ENCODE assay signal across 17 cellular contexts in genomic region chr7:118252087-118252486, GRCh38. TPM values are rescaled to one million over a fixed set of nuclear protein-coding genes. Genes with fewer than 3 reads are reported as not detected.
DNase-seq lines count a peak whose midpoint lies in the region; ATAC-seq and TF ChIP-seq lines count a peak whose summit lies in the region.
"Had no signal": no experiment of that assay in that cellular context is flagged by ENCODE, and none has a peak within 500 bp of the region (broad histone marks: within the 10 kb centered on the region; RNA-seq: fewer than 3 reads in every experiment).

No MANE protein-coding gene starts in this region.

- TF ChIP-seq CTCF in VCaP (conservative IDR thresholded peaks at IDR 0.05) (no peak), transverse colon (IDR thresholded peaks at IDR 0.05) (no peak)

- no peak for DNase-seq in transverse colon
- DNase-seq in effector memory CD8-positive, alpha-beta T cell, result no peak
- no peak for DNase-seq in NCI-H226
- DNase-seq: DMS 273 treated with DMSO at 0.1 percent for 48 hours, GF-D8, NCI-H1436, NCI-H2029, NCI-H524, SW 1271 had no signal

- H3K4me3 Mint-ChIP-seq in effector memory CD8-positive, alpha-beta T cell, result no peak overlapping the region
- H3K4me3 Mint-ChIP-seq: GM23338 had no signal

- H3K9me3 ChIP-seq in transverse colon, result no peaks in the 10 kb centered on the region

- in situ Hi-C loops in transverse colon (cut with MboI; ENCODE audit: low pct_ligation_motif_present in 1 of 4, low pct_unique_long_range_greater_than_20kb in 1 of 4, low sequenced_read_pairs in 3 of 4), result no loop called here

- no peaks in the 10 kb centered on the region for H3K27me3 ChIP-seq in transverse colon

- no peak for TF ChIP-seq POLR2A in transverse colon (IDR thresholded peaks at IDR 0.05)

- intact Hi-C loops in transverse colon (cut with DNase I; ENCODE audit: low total_unique reads), result no loop called here

- no peaks in the 10 kb centered on the region for H3K36me3 Mint-ChIP-seq in effector memory CD8-positive, alpha-beta T cell (ENCODE audit: insufficient read depth)

- no peaks in the 10 kb centered on the region for H3K4me1 ChIP-seq in transverse colon

- TF ChIP-seq EP300 in transverse colon (IDR thresholded peaks at IDR 0.05; ENCODE audit: low read depth), result no peak

- no peaks in the 10 kb centered on the region for H3K9me3 Mint-ChIP-seq in effector memory CD8-positive, alpha-beta T cell
- H3K9me3 Mint-ChIP-seq: GM23338 had no signal

- peaks cover 9 to 17% of the 10 kb centered on the region in 2 donors for H3K27me3 Mint-ChIP-seq in effector memory CD8-positive, alpha-beta T cell

- no peaks in the 10 kb centered on the region for H3K4me1 Mint-ChIP-seq in effector memory CD8-positive, alpha-beta T cell (ENCODE audit: low read depth in 2 of 2)

- H3K27ac ChIP-seq in VCaP (peak overlapping the region; percentile 72), transverse colon (no peak overlapping the region)
- H3K27ac ChIP-seq: C4-2B, KMS-11 had no signal

- H3K36me3 ChIP-seq in transverse colon, result no peaks in the 10 kb centered on the region

- H3K27ac Mint-ChIP-seq in effector memory CD8-positive, alpha-beta T cell, result no peak overlapping the region
- H3K27ac Mint-ChIP-seq: GM23338 had no signal

- 80 to 93% methylated on average over 1 of the region's 1 CpG for WGBS in transverse colon (ENCODE audit: low coverage in 1 of 2), 2 donors

- peak; percentile 58 for ATAC-seq in GM18519 (IDR thresholded peaks at IDR 0.05; ENCODE audit: low FRiP score, unreplicated experiment)
- ATAC-seq in GM19395 (IDR thresholded peaks at IDR 0.05; ENCODE audit: unreplicated experiment), result peak; percentile 66
- peak; percentile 74 for ATAC-seq in HG02938 (IDR thresholded peaks at IDR 0.05; ENCODE audit: unreplicated experiment)
- no peak for ATAC-seq in effector memory CD8-positive, alpha-beta T cell (replicated peaks)
- ATAC-seq: GM23338 had no signal

- H3K4me3 ChIP-seq in transverse colon, result no peak overlapping the region
- H3K4me3 ChIP-seq: GM23338 had no signal

RNA-seq across cellular contexts. Expression of gene ANKRD7, which starts 27.6 kb away (rescaled TPM):
- 1 to 10 TPM in 1 of 4 donors, under 1 TPM in 1, not detected in 2; 0.27 to 1.4 TPM for total RNA-seq in transverse colon
- total RNA-seq: T-helper 2 cell treated with Interferon-gamma antibody and Interleukin-4, amounts not matched to agents 100 ng/mL and 5 ng/mL, for 36 hours had no signal
